In the genomic region with DNA sequence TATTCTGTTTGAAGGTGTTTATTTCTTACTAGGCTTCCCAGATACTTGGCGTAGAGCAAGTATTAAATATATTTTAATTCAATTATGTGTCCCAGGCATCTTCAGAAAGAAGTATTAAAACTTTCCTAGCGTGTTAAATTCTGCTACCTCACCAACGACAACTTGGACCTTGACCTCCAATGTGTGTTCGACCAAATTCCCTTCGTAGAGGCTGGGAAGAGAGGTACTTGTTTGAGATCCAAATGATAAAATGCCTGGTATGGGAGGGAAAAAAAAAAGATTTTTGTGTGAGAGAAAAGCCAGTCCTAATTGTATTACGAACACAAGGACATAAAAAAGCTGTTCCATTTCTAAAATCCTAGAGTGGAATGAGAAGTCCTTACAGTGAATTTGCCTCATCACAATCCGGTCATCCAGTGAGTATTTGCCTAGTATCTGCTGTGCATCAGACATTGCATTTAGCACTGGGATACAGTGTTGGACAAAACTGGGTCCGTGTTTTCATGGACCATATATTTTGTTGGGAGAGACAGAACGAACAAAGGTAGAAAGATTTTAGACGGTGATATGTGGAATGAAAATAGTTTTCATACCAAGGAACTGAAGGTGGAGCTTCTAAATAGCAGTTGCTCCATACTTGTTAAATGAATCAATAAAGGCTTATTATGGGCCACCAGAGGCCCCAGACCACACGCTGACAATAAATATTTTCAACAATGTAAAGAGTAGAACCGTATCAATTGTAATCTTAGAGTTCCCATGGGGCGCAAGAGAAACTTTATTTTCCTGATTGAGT, we compare ENCODE assay signal across 24 cellular contexts.
"Had no signal": no experiment of that assay in that cellular context is flagged by ENCODE, and none has a peak within 500 bp of the region (broad histone marks: within the 10 kb centered on the region; RNA-seq: fewer than 3 reads in every experiment).

No MANE protein-coding gene starts in this region.

- H3K9ac ChIP-seq: parathyroid adenoma had no signal

- H3K9me3 ChIP-seq: ovary, psoas muscle, thoracic aorta, thyroid gland, upper lobe of left lung, vagina had no signal

- ATAC-seq: naive thymus-derived CD8-positive, alpha-beta T cell; natural killer cell treated with Interleukin-12 subunit alpha and Interleukin-12 subunit beta and Interleukin-15 and Interleukin-18, amount 100 ng/mL, for 72 hours; psoas muscle; right cardiac atrium; sciatic nerve; stimulated activated effector memory CD8-positive, alpha-beta T cell treated with anti-CD3 and anti-CD28 coated beads, Interleukin-12 subunit alpha, Interleukin-12 subunit beta, amount 100 ng/mL, for 72 hours; stimulated activated naive B cell treated with anti-CD40 and anti-IgM and Interleukin-4, amounts not matched to agents 10 μg/mL and 1 μg/mL and 100 μg/mL, for 72 hours had no signal

- H3K27me3 ChIP-seq: ovary, thyroid gland, tibial nerve, vagina had no signal

- H3K36me3 ChIP-seq: ovary, stomach, thoracic aorta, thyroid gland, tibial nerve, upper lobe of left lung, vagina had no signal

- H3K27ac ChIP-seq: ovary, parathyroid adenoma, psoas muscle, stomach, thoracic aorta, thyroid gland, tibial nerve, upper lobe of left lung, vagina had no signal

- H3K79me2 ChIP-seq: parathyroid adenoma had no signal

- H3K4me3 ChIP-seq: ovary, psoas muscle, stomach, thoracic aorta, thyroid gland, tibial nerve, upper lobe of left lung, vagina had no signal

- H2AFZ ChIP-seq: parathyroid adenoma had no signal

- DNase-seq: naive thymus-derived CD8-positive, alpha-beta T cell; nephron progenitor cell; occipital lobe; ovary; posterior cingulate gyrus; psoas muscle; right cardiac atrium; small intestine; stimulated activated CD4-positive, alpha-beta T cell treated with anti-CD3 and anti-CD28 coated beads, Interleukin-15, amount 100 ng/mL, for 24 hours; stimulated activated CD4-positive, alpha-beta T cell treated with anti-CD3 and anti-CD28 coated beads, Interleukin-2, amount 100 ng/mL, for 24 hours; stimulated activated CD4-positive, alpha-beta T cell treated with anti-CD3 and anti-CD28 coated beads, Interleukin-2, amount 100 ng/mL, for 48 hours; stimulated activated CD4-positive, alpha-beta T cell treated with anti-CD3 and anti-CD28 coated beads, Interleukin-4, amount 100 ng/mL, for 24 hours; stimulated activated naive B cell treated with anti-CD40 and anti-IgM and Interleukin-4, amounts not matched to agents 10 μg/mL and 1 μg/mL and 100 μg/mL, for 72 hours; stimulated activated naive CD4-positive, alpha-beta T cell treated with Interleukin-2 at 50 U/mL for 16 hours; stomach; thyroid gland; upper lobe of left lung had no signal

- H3K4me1 ChIP-seq: parathyroid adenoma, psoas muscle, stomach, thyroid gland, tibial nerve, upper lobe of left lung, vagina had no signal
